In genomic region chr4:56460085-56460484, GRCh38 we compare ENCODE assay signal across 15 cellular contexts. TPM values are rescaled to one million over a fixed set of nuclear protein-coding genes. Genes with fewer than 3 reads are reported as not detected.
DNase-seq lines count a peak whose midpoint lies in the region; ATAC-seq and TF ChIP-seq lines count a peak whose summit lies in the region.
"Had no signal": no experiment of that assay in that cellular context is flagged by ENCODE, and none has a peak within 500 bp of the region (broad histone marks: within the 10 kb centered on the region; RNA-seq: fewer than 3 reads in every experiment).

No MANE protein-coding gene starts in this region.

- intact Hi-C loops in activated CD4-positive, alpha-beta T cell treated with anti-CD3 and anti-CD28 coated beads for 36 hours (cut with DNase I, micrococcal nuclease): no loop called here

- peaks cover 37% of the 10 kb centered on the region for H3K4me1 Mint-ChIP-seq in activated CD4-positive, alpha-beta T cell treated with anti-CD3 and anti-CD28 coated beads for 36 hours
- peaks cover 13% of the 10 kb centered on the region for H3K4me1 Mint-ChIP-seq in endothelial cell (ENCODE audit: unreplicated experiment)

- CTCF ChIA-PET in activated CD4-positive, alpha-beta T cell treated with anti-CD3 and anti-CD28 coated beads for 36 hours (lab: Charles Lee): interaction anchor here (1.7 to 2.3 kb wide), 2 partner anchors 23 to 24 kb away, joined by 4 to 11 read pairs; partner anchors contain the start of genes PAICS and PPAT

- H3K27ac Mint-ChIP-seq in activated CD4-positive, alpha-beta T cell treated with anti-CD3 and anti-CD28 coated beads for 36 hours: peak overlapping the region; percentile 93
- H3K27ac Mint-ChIP-seq in endothelial cell (ENCODE audit: unreplicated experiment): no peak overlapping the region
- H3K27ac Mint-ChIP-seq: dendritic cell treated with granulocyte-macrophage colony-stimulating factor and Interleukin-4, amounts not matched to agents 40 ng/mL and 50 ng/mL, for 4 days had no signal

- no peaks in the 10 kb centered on the region for H3K27me3 Mint-ChIP-seq in activated CD4-positive, alpha-beta T cell treated with anti-CD3 and anti-CD28 coated beads for 36 hours
- H3K27me3 Mint-ChIP-seq in endothelial cell (ENCODE audit: unreplicated experiment): no peaks in the 10 kb centered on the region
- H3K27me3 Mint-ChIP-seq: CD4-positive, alpha-beta memory T cell; dendritic cell treated with granulocyte-macrophage colony-stimulating factor and Interleukin-4, amounts not matched to agents 40 ng/mL and 50 ng/mL, for 4 days had no signal

- peaks cover 74% of the 10 kb centered on the region for H3K36me3 Mint-ChIP-seq in activated CD4-positive, alpha-beta T cell treated with anti-CD3 and anti-CD28 coated beads for 36 hours (ENCODE audit: low read depth)
- peaks cover 23% of the 10 kb centered on the region for H3K36me3 Mint-ChIP-seq in endothelial cell (ENCODE audit: low read depth, unreplicated experiment)

- POLR2A ChIA-PET in activated CD4-positive, alpha-beta T cell treated with anti-CD3 and anti-CD28 coated beads for 36 hours (lab: Charles Lee): no interaction called here

- TF ChIP-seq CTCF in endothelial cell (IDR thresholded peaks at IDR 0.05; ENCODE audit: unreplicated experiment): no peak

- DNase-seq in activated CD4-positive, alpha-beta T cell treated with anti-CD3 and anti-CD28 coated beads for 36 hours: no peak
- DNase-seq in activated CD4-positive, alpha-beta T cell treated with anti-CD3 and anti-CD28 coated beads for 4 hours: no peak
- DNase-seq in RKO (ENCODE audit: low spot score) (peak; percentile 74), endothelial cell (ENCODE audit: low spot score) (no peak)
- DNase-seq in stimulated activated CD4-positive, alpha-beta T cell treated with anti-CD3 and anti-CD28 coated beads, Interleukin-12 subunit alpha, Interleukin-12 subunit beta, amount 100 ng/mL, for 4 hours: no peak
- DNase-seq: adrenal gland; CD4-positive, alpha-beta memory T cell; esophagus squamous epithelium; left colon; posterior cingulate gyrus; Right ventricle myocardium superior had no signal

- H3K9me3 Mint-ChIP-seq in activated CD4-positive, alpha-beta T cell treated with anti-CD3 and anti-CD28 coated beads for 36 hours (ENCODE audit: low read depth): no peaks in the 10 kb centered on the region
- no peaks in the 10 kb centered on the region for H3K9me3 Mint-ChIP-seq in endothelial cell (ENCODE audit: unreplicated experiment)
- H3K9me3 Mint-ChIP-seq: CD4-positive, alpha-beta memory T cell; dendritic cell treated with granulocyte-macrophage colony-stimulating factor and Interleukin-4, amounts not matched to agents 40 ng/mL and 50 ng/mL, for 4 days had no signal

- no peak for ATAC-seq in activated CD4-positive, alpha-beta T cell treated with anti-CD3 and anti-CD28 coated beads for 36 hours
- no peak for ATAC-seq in HG03521 (IDR thresholded peaks at IDR 0.05; ENCODE audit: unreplicated experiment)
- ATAC-seq: left colon had no signal

- no peak overlapping the region for H3K4me3 Mint-ChIP-seq in activated CD4-positive, alpha-beta T cell treated with anti-CD3 and anti-CD28 coated beads for 36 hours
- H3K4me3 Mint-ChIP-seq in endothelial cell (ENCODE audit: unreplicated experiment): peak overlapping the region; percentile 16
- H3K4me3 Mint-ChIP-seq: CD4-positive, alpha-beta memory T cell; dendritic cell treated with granulocyte-macrophage colony-stimulating factor and Interleukin-4, amounts not matched to agents 40 ng/mL and 50 ng/mL, for 4 days had no signal

RNA-seq across cellular contexts. Expression of gene SRP72, which starts 7.3 kb away (rescaled TPM):
- 100 to 1,000 TPM; 181 to 204 TPM for total RNA-seq in activated CD4-positive, alpha-beta T cell treated with anti-CD3 and anti-CD28 coated beads for 36 hours
- 142 TPM for total RNA-seq in endothelial cell (ENCODE audit: unreplicated experiment)

RNA-seq across cellular contexts. Expression of gene PAICS, which starts 24.0 kb away (rescaled TPM):
- total RNA-seq in activated CD4-positive, alpha-beta T cell treated with anti-CD3 and anti-CD28 coated beads for 36 hours: 100 to 1,000 TPM; 369 to 437 TPM
- total RNA-seq in endothelial cell (ENCODE audit: unreplicated experiment): 74.8 TPM

RNA-seq across cellular contexts. Expression of gene PPAT, which starts 24.7 kb away (rescaled TPM):
- 10 to 100 TPM; 36.8 to 48.2 TPM for total RNA-seq in activated CD4-positive, alpha-beta T cell treated with anti-CD3 and anti-CD28 coated beads for 36 hours
- total RNA-seq in endothelial cell (ENCODE audit: unreplicated experiment): 13.3 TPM

RNA-seq across cellular contexts. Expression of gene ARL9, which starts 45.5 kb away (rescaled TPM):
- under 1 TPM; 0.25 to 0.37 TPM for total RNA-seq in activated CD4-positive, alpha-beta T cell treated with anti-CD3 and anti-CD28 coated beads for 36 hours
- total RNA-seq in endothelial cell (ENCODE audit: unreplicated experiment): not detected
- total RNA-seq: A172, hepatocyte, Right ventricle myocardium superior had no signal
